Comparison of ENCODE assay signal across 1 cellular context in genomic region chr3:177197041-177197933, GRCh38.
TF ChIP-seq lines count a peak whose summit lies in the region.

TSS of gene TBL1XR1 (minus strand) at chr3:177197482. CDS start at chr3:177064977, 132,505 bp downstream.

TF ChIP-seq in neural cell, 6 proteins besides CTCF, POLR2A, EP300 and RAD21 (continued from another document):
- peak; percentile 17 for TF ChIP-seq REST (IDR thresholded peaks at IDR 0.05; ENCODE audit: borderline replicate concordance)
